In genomic region chr1:234816186-234816851, GRCh38 we compare ENCODE assay signal across 8 cellular contexts.
A peak's percentile ranks its signal among the peaks of the same experiment; 100 is the strongest.
DNase-seq lines count a peak whose midpoint lies in the region; ATAC-seq, FAIRE-seq and TF ChIP-seq lines count a peak whose summit lies in the region.
"Not testable (repeated sequence)": the region's sequence is repeated elsewhere in the genome, so short reads cannot be mapped to it uniquely, and the experiment has no call there.

No MANE protein-coding gene starts in this region.

- FAIRE-seq in small intestine (lab: Jason Lieb, UNC) = not testable (repeated sequence)

- not testable (repeated sequence) for TF ChIP-seq CTCF in Calu3 (IDR thresholded peaks at IDR 0.05; ENCODE audit: unreplicated experiment); body of pancreas (IDR thresholded peaks at IDR 0.05); fibroblast of mammary gland (conservative IDR thresholded peaks at IDR 0.05; ENCODE audit: control insufficient read depth, insufficient read depth, low read depth, low read length); lower leg skin (IDR thresholded peaks at IDR 0.05); ovary (IDR thresholded peaks at IDR 0.05)

- not testable (repeated sequence) for H3K9me3 Mint-ChIP-seq in Calu3 (ENCODE audit: low read depth, unreplicated experiment)

- peak overlapping the region; percentile 94 for H3K27ac Mint-ChIP-seq in Calu3 (ENCODE audit: unreplicated experiment)

- H3K27me3 ChIP-seq in body of pancreas; ovary; small intestine (ENCODE audit: control insufficient read depth in 2 of 2, insufficient read depth in 2 of 2, low read length in 2 of 2): not testable (repeated sequence)

- 14 to 26% methylated on average over 7 to 18 of the region's 26 CpGs for WGBS in body of pancreas, 2 donors
- 32 to 47% methylated on average over 15 to 16 of the region's 26 CpGs for WGBS in lower leg skin, 2 donors
- WGBS in ovary, 3 donors = 20 to 29% (median 24%) methylated on average over 15 to 20 of the region's 26 CpGs
- 19 to 51% (median 30%) methylated on average over 12 to 20 of the region's 26 CpGs for WGBS in small intestine, 3 donors

- H3K4me3 Mint-ChIP-seq in Calu3 (ENCODE audit: low read depth, unreplicated experiment) = peak overlapping the region; percentile 24

- not testable (repeated sequence) for H3K9me3 ChIP-seq in body of pancreas; ovary; small intestine (ENCODE audit: control insufficient read depth, low read depth)

- H3K27me3 Mint-ChIP-seq in Calu3 (ENCODE audit: unreplicated experiment) = not testable (repeated sequence)

- DNase-seq in Calu3 (peak; percentile 27), body of pancreas (peak; percentile 47 to 63 (median 58)), fibroblast of mammary gland (ENCODE audit: low read depth) (peak; percentile 15), left ventricle myocardium superior (peak; percentile 84), lower leg skin (ENCODE audit: low spot score in 2 of 2) (peak; percentile 85 to 95), ovary (peak; percentile 53 to 79 (median 61)), ureter (ENCODE audit: low spot score) (peak; percentile 65)
- DNase-seq in small intestine = not testable (repeated sequence)

- not testable (repeated sequence) for TF ChIP-seq EP300 in ovary (IDR thresholded peaks at IDR 0.05)

- TF ChIP-seq POLR2A in body of pancreas (IDR thresholded peaks at IDR 0.05); lower leg skin (IDR thresholded peaks at IDR 0.05); ovary (IDR thresholded peaks at IDR 0.05): not testable (repeated sequence)

- peaks cover 35% of the 10 kb centered on the region for H3K4me1 Mint-ChIP-seq in Calu3 (ENCODE audit: low read depth, unreplicated experiment)

- H3K36me3 ChIP-seq in body of pancreas (replicated peaks in 1 of 2; ENCODE audit: insufficient read depth in 1 of 2, low read depth in 2 of 2); ovary; small intestine (ENCODE audit: control insufficient read depth in 2 of 2, insufficient read depth in 2 of 2, low read length in 2 of 2): not testable (repeated sequence)

- intact Hi-C loops in Calu3 (cut with micrococcal nuclease; ENCODE audit: unreplicated experiment) = loop anchor here (5.0 kb wide), 1 partner anchor 204 kb away; the partner anchor contains the start of gene IRF2BP2
- intact Hi-C loops in body of pancreas (cut with DNase I); left ventricle myocardium superior (cut with micrococcal nuclease); lower leg skin (cut with DNase I; ENCODE audit: low total_unique reads); ovary (cut with DNase I): not testable (repeated sequence)

- peaks cover 42% of the 10 kb centered on the region for H3K4me1 ChIP-seq in body of pancreas
- not testable (repeated sequence) for H3K4me1 ChIP-seq in ovary (ENCODE audit: insufficient read depth); small intestine (ENCODE audit: control insufficient read depth in 2 of 2, insufficient read depth in 1 of 2, low read depth in 1 of 2, low read length in 1 of 2)

- CTCF ChIA-PET in Calu3 (lab: Charles Lee) = not testable (repeated sequence)

- H3K27ac ChIP-seq in body of pancreas (peak overlapping the region; percentile 90 to 96 (median 91)), small intestine (ENCODE audit: low read depth in 1 of 2, low read length in 1 of 2) (peak overlapping the region; percentile 85 to 94)
- not testable (repeated sequence) for H3K27ac ChIP-seq in ovary

- peaks cover 12% of the 10 kb centered on the region for H3K36me3 Mint-ChIP-seq in Calu3 (ENCODE audit: insufficient read depth, unreplicated experiment)

- not testable (repeated sequence) for BruUV-seq in Calu3 (replicated peaks; lab: Mats Ljungman, UMichigan)

- H3K4me3 ChIP-seq in body of pancreas; fibroblast of mammary gland (ENCODE audit: control insufficient read depth, low read depth, low read length); lower leg skin (ENCODE audit: low read depth, poor library complexity, severe bottlenecking); small intestine (ENCODE audit: low read depth in 1 of 2, low read length in 2 of 2): not testable (repeated sequence)
- peak overlapping the region; percentile 5 for H3K4me3 ChIP-seq in ovary

- ATAC-seq in body of pancreas (peak; percentile 60), left ventricle myocardium superior (peak; percentile 88)
